11 cellular contexts compared by ENCODE assay signal in the genomic region with DNA sequence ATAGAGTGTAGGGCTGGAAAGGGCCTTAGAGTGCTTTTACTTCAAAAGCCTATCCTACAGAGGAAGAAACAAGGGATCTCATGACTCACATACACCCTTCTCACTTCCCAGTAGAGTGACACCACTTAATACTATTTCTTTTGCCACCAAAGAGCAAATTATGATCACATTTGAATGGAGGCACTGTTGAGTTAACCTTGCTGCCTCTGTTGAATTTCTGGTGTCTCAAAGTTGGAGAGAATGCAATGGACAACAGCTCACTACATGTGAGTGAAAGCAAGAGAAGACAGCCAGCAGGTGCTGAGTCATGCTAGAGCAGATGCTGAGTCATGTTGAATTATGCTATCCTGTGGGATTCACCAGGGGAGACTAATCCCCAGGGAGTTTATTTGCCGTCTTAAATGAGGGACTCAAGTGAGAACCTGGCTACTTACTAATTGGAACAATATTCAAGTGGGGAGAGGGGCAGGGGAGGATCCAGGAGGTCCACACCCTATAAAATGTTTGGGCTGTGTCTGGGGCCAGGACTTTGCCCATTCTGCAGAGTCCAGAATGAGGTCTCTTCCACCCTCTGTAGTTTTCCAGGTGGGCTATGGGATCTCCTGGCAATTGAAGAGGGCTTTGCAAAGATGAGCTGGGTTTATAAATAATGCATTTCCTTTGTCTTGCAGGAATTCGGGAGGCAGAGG. TPM values are rescaled to one million over a fixed set of nuclear protein-coding genes. Genes with fewer than 3 reads are reported as not detected.
A peak's percentile ranks its signal among the peaks of the same experiment; 100 is the strongest.
DNase-seq lines count a peak whose midpoint lies in the region; TF ChIP-seq lines count a peak whose summit lies in the region.
"Had no signal": no experiment of that assay in that cellular context is flagged by ENCODE, and none has a peak within 500 bp of the region (broad histone marks: within the 10 kb centered on the region; RNA-seq: fewer than 3 reads in every experiment).

No MANE protein-coding gene starts in this region.

- H3K9ac ChIP-seq in NT2/D1 (ENCODE audit: insufficient read length, low read depth): no peak overlapping the region

- DNase-seq in NCI-H2227 (lab: John Stamatoyannopoulos, UW; ENCODE audit: unreplicated experiment) (peak; percentile 1), NCI-H2227 treated with DMSO at 0.1 percent for 48 hours (lab: John Stamatoyannopoulos, UW) (no peak), NT2/D1 (ENCODE audit: low read depth, low spot score) (peak; percentile 55), epithelial cell of esophagus (ENCODE audit: low read depth) (peak; percentile 9), renal cortical epithelial cell (ENCODE audit: low read depth) (peak; percentile 76), COR-L47 (lab: John Stamatoyannopoulos, UW) (no peak), NCI-H2107 treated with DMSO at 0.1 percent for 48 hours (lab: John Stamatoyannopoulos, UW; ENCODE audit: unreplicated experiment) (no peak)
- DNase-seq in stimulated activated CD4-positive, alpha-beta T cell treated with anti-CD3 and anti-CD28 coated beads, Interleukin-2, amount 100 ng/mL, for 24 hours: no peak
- DNase-seq: activated B cell treated with CpG ODN at 0.5 μM for 24 hours, AML-193, NCI-H1436 had no signal

- no peak overlapping the region for H3K4me3 ChIP-seq in NT2/D1 (ENCODE audit: insufficient read length, low read depth)
- H3K4me3 ChIP-seq in epithelial cell of esophagus (ENCODE audit: low read length): no peak overlapping the region

- H3K4me1 ChIP-seq in NT2/D1 (ENCODE audit: insufficient read depth, insufficient read length): no peaks in the 10 kb centered on the region

- TF ChIP-seq CTCF in epithelial cell of esophagus (IDR thresholded peaks at IDR 0.05; ENCODE audit: insufficient read depth, low read depth, low read length, missing control alignments): no peak

- H3K36me3 ChIP-seq in NT2/D1 (ENCODE audit: insufficient read depth, insufficient read length, low read length): peaks cover 17% of the 10 kb centered on the region

- H3K27me3 ChIP-seq in NT2/D1 (ENCODE audit: insufficient read depth, insufficient read length): no peaks in the 10 kb centered on the region

- H3K9me3 ChIP-seq in NT2/D1 (ENCODE audit: insufficient read depth, low read length): no peaks in the 10 kb centered on the region

RNA-seq across cellular contexts. Expression of a gene that starts 35.8 kb away (rescaled TPM):
- total RNA-seq in renal cortical epithelial cell: 2.3 and 5.7 TPM in 2 replicates
- total RNA-seq: activated B cell treated with CpG ODN at 0.5 μM for 24 hours had no signal

Comparison
In these comparisons a context has a peak if more than half of its experiments do, and no peak if none do; other contexts are left out.
1. DNase-seq: peak in NCI-H2227 (single experiment), NT2/D1 (single experiment), epithelial cell of esophagus (single experiment) and renal cortical epithelial cell (single experiment); none in NCI-H2227 treated with DMSO at 0.1 percent for 48 hours (single experiment), COR-L47 (single experiment), NCI-H2107 treated with DMSO at 0.1 percent for 48 hours (single experiment) and stimulated activated CD4-positive, alpha-beta T cell treated with anti-CD3 and anti-CD28 coated beads, Interleukin-2, amount 100 ng/mL, for 24 hours (0 of 2).